Comparison of ENCODE assay signal across 8 cellular contexts in the genomic region with DNA sequence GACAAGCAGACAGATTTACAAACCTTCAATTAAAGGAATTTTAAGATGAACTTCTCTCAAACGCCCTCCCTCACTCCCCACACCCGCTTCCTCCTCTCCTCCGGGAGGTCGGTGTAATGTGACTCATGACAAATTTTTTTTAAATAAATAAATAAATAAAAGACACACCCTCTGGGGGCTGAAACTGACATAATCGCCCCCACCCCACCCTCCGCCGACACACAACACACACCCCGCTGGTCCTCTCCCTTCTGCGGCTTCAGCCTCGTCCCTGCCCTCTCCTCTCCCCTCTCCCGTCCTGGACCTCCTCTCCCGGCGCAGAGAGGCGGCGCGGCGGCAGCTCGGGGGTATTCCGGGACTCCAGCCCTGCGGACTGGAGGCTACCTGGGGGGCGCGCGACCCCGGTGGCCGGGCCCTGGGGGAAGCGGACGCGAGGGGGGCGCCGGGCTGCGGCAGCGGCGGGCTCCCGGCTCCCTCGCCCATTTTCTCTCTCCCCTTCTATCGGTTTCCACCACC. TPM values are rescaled to one million over a fixed set of nuclear protein-coding genes. Genes with fewer than 3 reads are reported as not detected.
DNase-seq lines count a peak whose midpoint lies in the region; ATAC-seq, FAIRE-seq and TF ChIP-seq lines count a peak whose summit lies in the region.

No MANE protein-coding gene starts in this region.

- TF ChIP-seq POLR2A in A549 (IDR thresholded peaks at IDR 0.05; ENCODE audit: low read length) (no peak), ovary (IDR thresholded peaks at IDR 0.05) (no peak)

- no peaks in the 10 kb centered on the region for H3K36me3 Mint-ChIP-seq in glutamatergic neuron (ENCODE audit: unreplicated experiment)

- peaks cover 3% of the 10 kb centered on the region for H3K27me3 Mint-ChIP-seq in glutamatergic neuron (ENCODE audit: unreplicated experiment)

- H3K9me3 Mint-ChIP-seq in glutamatergic neuron (ENCODE audit: unreplicated experiment), result peaks cover 5% of the 10 kb centered on the region

- H3K9me3 ChIP-seq in A549 (no peaks in the 10 kb centered on the region), RWPE2 (ENCODE audit: severe bottlenecking) (no peaks in the 10 kb centered on the region), ovary (no peaks in the 10 kb centered on the region), thymus (ENCODE audit: control insufficient read depth) (no peaks in the 10 kb centered on the region)

- H3K4me3 ChIP-seq in A549 (peak overlapping the region; percentile 96), RWPE2 (ENCODE audit: severe bottlenecking) (peak overlapping the region; percentile 95), ovary (peak overlapping the region; percentile 93), thymus (ENCODE audit: low read length) (peak overlapping the region; percentile 93)

- 2% methylated on average over 15 of the region's 36 CpGs for WGBS in A549 (ENCODE audit: missing lambda C conversion rate)
- WGBS in ovary, 3 donors, result 0 to 1% (median 1%) methylated on average over 23 to 36 of the region's 36 CpGs
- WGBS in thymus, result 1% methylated on average over 36 of the region's 36 CpGs

- FAIRE-seq in A549 (lab: Jason Lieb, UNC), result no peak

- ATAC-seq in A549 (peak; percentile 63 to 75), GM18519 (IDR thresholded peaks at IDR 0.05; ENCODE audit: low FRiP score, unreplicated experiment) (peak; percentile 5), HG03175 (IDR thresholded peaks at IDR 0.05; ENCODE audit: unreplicated experiment) (peak; percentile 20), RWPE2 (ENCODE audit: low read depth) (peak; percentile 53)

- peaks cover 15% of the 10 kb centered on the region for H3K4me1 Mint-ChIP-seq in glutamatergic neuron (ENCODE audit: low read depth, unreplicated experiment)

- peak overlapping the region; percentile 82 for H3K4me2 ChIP-seq in A549

- TF ChIP-seq EP300 in A549 (IDR thresholded peaks at IDR 0.05) (no peak), ovary (IDR thresholded peaks at IDR 0.05) (no peak)

- peak overlapping the region; percentile 74 to 94 for H3K27ac ChIP-seq in A549
- peak overlapping the region; percentile 87 for H3K27ac ChIP-seq in RWPE2 (ENCODE audit: poor library complexity, severe bottlenecking)
- H3K27ac ChIP-seq in ovary, result peak overlapping the region; percentile 83 to 84
- peak overlapping the region; percentile 98 for H3K27ac ChIP-seq in thymus (ENCODE audit: low read depth)

- H3K27ac Mint-ChIP-seq in glutamatergic neuron (ENCODE audit: unreplicated experiment), result peak overlapping the region; percentile 95

- no peaks in the 10 kb centered on the region for H3K27me3 ChIP-seq in RWPE2 (ENCODE audit: insufficient read depth, poor library complexity, severe bottlenecking)
- no peaks in the 10 kb centered on the region for H3K27me3 ChIP-seq in ovary
- no peaks in the 10 kb centered on the region for H3K27me3 ChIP-seq in thymus (ENCODE audit: control insufficient read depth, insufficient read depth)

- POLR2A ChIA-PET in A549 (lab: Yijun Ruan, JAX), result no interaction called here

- CTCF ChIA-PET in A549 (lab: Yijun Ruan, JAX), result interaction anchor here (0.8 to 3.5 kb wide), 6 partner anchors 14 to 134 kb away, joined by 3 to 19 read pairs (median 3); no protein-coding TSS in a partner anchor

- H3K4me1 ChIP-seq in A549, result peaks cover 21% of the 10 kb centered on the region
- H3K4me1 ChIP-seq in RWPE2 (ENCODE audit: insufficient read depth, poor library complexity, severe bottlenecking), result peaks cover 12% of the 10 kb centered on the region
- peaks cover 6% of the 10 kb centered on the region for H3K4me1 ChIP-seq in ovary (ENCODE audit: insufficient read depth)
- H3K4me1 ChIP-seq in thymus (ENCODE audit: control insufficient read depth, insufficient read depth, low read length), result peaks cover 6% of the 10 kb centered on the region

- no peak for TF ChIP-seq RAD21 in A549 (conservative IDR thresholded peaks at IDR 0.05 in 1 of 2, IDR thresholded peaks at IDR 0.05 in 1 of 2)

- intact Hi-C loops in ovary (cut with DNase I), result no loop called here

- no peak for TF ChIP-seq CTCF in A549 (IDR thresholded peaks at IDR 0.05)
- TF ChIP-seq CTCF in RWPE2 (IDR thresholded peaks at IDR 0.05; ENCODE audit: poor library complexity, severe bottlenecking), result no peak
- TF ChIP-seq CTCF in glutamatergic neuron (IDR thresholded peaks at IDR 0.05; ENCODE audit: partially characterized antibody, unreplicated experiment), result no peak
- no peak for TF ChIP-seq CTCF in ovary (IDR thresholded peaks at IDR 0.05)

- H3K36me3 ChIP-seq in RWPE2 (ENCODE audit: low read depth) (no peaks in the 10 kb centered on the region), ovary (no peaks in the 10 kb centered on the region), thymus (ENCODE audit: control insufficient read depth, insufficient read depth) (no peaks in the 10 kb centered on the region)

- DNase-seq in A549 (ENCODE audit: low read depth in 1 of 2, low spot score in 1 of 2) (peak; percentile 33 to 67), RWPE2 (ENCODE audit: low spot score) (peak; percentile 81), glutamatergic neuron (peak; percentile 71), ovary (peak; percentile 48 to 71 (median 67))
- peak; percentile 33 for DNase-seq in activated naive CD4-positive, alpha-beta T cell treated with anti-CD3 and anti-CD28 coated beads, Interleukin-2, amount 50 U/mL, for 16 hours

- peak overlapping the region; percentile 98 for H3K4me3 Mint-ChIP-seq in glutamatergic neuron (ENCODE audit: unreplicated experiment)

TF ChIP-seq in A549, 52 proteins besides CTCF, POLR2A, EP300 and RAD21:
- TF ChIP-seq FOXS1 (CRISPR knock-in tag; IDR thresholded peaks at IDR 0.05), result 0 out of 2 replicates have a peak, but pooled peaks have one; percentile 13
- TF ChIP-seq FOSL2 (IDR thresholded peaks at IDR 0.05), result no peak
- peak; percentile 10; the same call in 1 of the 2 replicates for TF ChIP-seq FOSL2 (CRISPR knock-in tag; IDR thresholded peaks at IDR 0.05)
- no peak for TF ChIP-seq CHD4 (IDR thresholded peaks at IDR 0.05; ENCODE audit: borderline replicate concordance)

RNA-seq across cellular contexts. Expression of gene ABI1, which starts 0.7 kb away (rescaled TPM):
- 56.3 and 67.6 TPM in 2 replicates for polyA plus RNA-seq in A549 (2011; rRNA removed)
- 30.0 and 37.4 TPM in 2 replicates for polyA plus RNA-seq in A549 (2012; cell fraction: cytosol; rRNA removed)
- polyA plus RNA-seq in A549 (2012; cell fraction: nucleus; rRNA removed), result 18.0 and 29.4 TPM in 2 replicates
- 34.3 to 36.2 TPM (median 35.8 TPM) in 3 replicates for polyA plus RNA-seq in A549 (2017; fragmentation: RNase III; extraction: RNeasy Plus Mini Kit Qiagen cat#74134 plus additional on column Dnase treatment)
- polyA minus RNA-seq in A549 (2011; rRNA and poly(A)+ RNA removed), result 27.3 and 33.1 TPM in 2 replicates
- total RNA-seq in glutamatergic neuron (ENCODE audit: unreplicated experiment), result 37.3 TPM
- 10 to 100 TPM; 29.8 to 51.7 (median 42.1) TPM for total RNA-seq in ovary
- polyA plus RNA-seq in ovary, result 10 to 100 TPM; 31.1 to 51.1 TPM
- 64.5 TPM for polyA plus RNA-seq in thymus

Comparison
In these comparisons a context has a peak if more than half of its experiments do, and no peak if none do; other contexts are left out.
1. Peak in every context shown above with its lines: DNase-seq, ATAC-seq, H3K4me3 ChIP-seq and H3K27ac ChIP-seq.
2. ATAC-seq: peak in every context shown above with its lines; median percentile 69 in A549; 53 in RWPE2; 20 in HG03175; 5 in GM18519.